In the genomic region with DNA sequence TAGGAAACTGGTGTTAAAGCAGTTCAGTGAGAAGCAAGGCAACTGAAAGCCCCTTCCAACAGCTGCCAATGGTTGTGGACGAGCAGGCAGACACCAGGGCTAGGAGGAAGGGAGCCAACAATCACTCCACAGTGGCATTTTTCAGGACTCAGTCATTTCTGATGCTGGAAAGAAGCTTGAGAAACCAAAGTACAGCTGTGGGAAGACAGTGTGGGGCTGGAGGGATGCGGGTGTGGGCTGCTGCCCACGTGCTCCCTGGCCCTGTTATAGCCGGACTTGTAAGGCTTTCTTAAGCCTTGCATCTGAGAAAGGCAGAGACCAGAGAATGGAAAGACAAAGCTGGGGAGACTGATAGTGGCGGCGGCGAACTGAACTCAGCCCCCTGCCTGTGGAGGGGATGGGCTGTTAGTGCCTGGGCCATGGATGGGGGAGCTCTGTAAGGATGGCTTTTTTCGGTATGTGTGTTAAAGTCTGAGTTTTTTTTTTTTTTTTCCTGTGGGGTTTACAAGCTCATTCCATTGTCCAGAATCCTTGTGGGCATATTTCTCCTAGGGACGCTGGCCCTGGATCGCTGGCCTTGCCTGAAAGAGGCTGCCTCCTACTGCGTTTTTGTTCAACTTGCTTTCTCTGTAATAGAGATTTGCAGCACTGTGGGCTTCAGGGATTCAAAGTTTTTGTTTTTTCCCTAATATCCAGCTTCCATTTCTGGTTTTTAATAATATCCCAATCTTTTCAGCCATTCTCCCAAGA, we compare ENCODE assay signal across 9 cellular contexts.
DNase-seq lines count a peak whose midpoint lies in the region; ATAC-seq, FAIRE-seq and TF ChIP-seq lines count a peak whose summit lies in the region.
"Had no signal": no experiment of that assay in that cellular context is flagged by ENCODE, and none has a peak within 500 bp of the region (broad histone marks: within the 10 kb centered on the region; RNA-seq: fewer than 3 reads in every experiment).

No MANE protein-coding gene starts in this region.

- H3K4me2 ChIP-seq in BLaER1: peak overlapping the region; percentile 52

- H3K9me3 Mint-ChIP-seq in neural crest cell: no peaks in the 10 kb centered on the region

- TF ChIP-seq CTCF in fibroblast of mammary gland (conservative IDR thresholded peaks at IDR 0.05; ENCODE audit: control insufficient read depth, insufficient read depth, low read depth, low read length): no peak
- no peak for TF ChIP-seq CTCF in neural crest cell (conservative IDR thresholded peaks at IDR 0.05)
- no peak for TF ChIP-seq CTCF in uterus (IDR thresholded peaks at IDR 0.05)

- peaks cover under 1% of the 10 kb centered on the region for H3K36me3 Mint-ChIP-seq in neural crest cell (ENCODE audit: low read depth)

- DNase-seq in RCC 7860 (ENCODE audit: low spot score): peak; percentile 40
- DNase-seq in fibroblast of mammary gland (ENCODE audit: low read depth): peak; percentile 94
- peak; percentile 22 for DNase-seq in neural crest cell (ENCODE audit: low read depth, low spot score)
- no peak for DNase-seq in UCSD-AML1 (lab: John Stamatoyannopoulos, UW; ENCODE audit: unreplicated experiment)
- no peak for DNase-seq in uterus
- no peak for DNase-seq in left lobe of liver (ENCODE audit: low spot score)
- DNase-seq: stimulated activated naive CD4-positive, alpha-beta T cell treated with Interleukin-2 at 50 U/mL for 16 hours had no signal

- peaks cover 98% of the 10 kb centered on the region for H4K20me1 ChIP-seq in BLaER1

- H3K9me3 ChIP-seq in BLaER1: no peaks in the 10 kb centered on the region
- no peaks in the 10 kb centered on the region for H3K9me3 ChIP-seq in uterus

- H3K9ac ChIP-seq in BLaER1: no peak overlapping the region

- TF ChIP-seq POLR2A in uterus (IDR thresholded peaks at IDR 0.05): no peak

- peak overlapping the region; percentile 94 for H3K27ac Mint-ChIP-seq in neural crest cell (ENCODE audit: unreplicated experiment)

- H3K27me3 Mint-ChIP-seq in neural crest cell (ENCODE audit: low read depth): no peaks in the 10 kb centered on the region

- no peaks in the 10 kb centered on the region for H3K27me3 ChIP-seq in BLaER1
- no peaks in the 10 kb centered on the region for H3K27me3 ChIP-seq in uterus

- H3K36me3 ChIP-seq in BLaER1 (peaks cover 11% of the 10 kb centered on the region; the same call in 1 of the 2 replicates), uterus (no peaks in the 10 kb centered on the region)

- peak overlapping the region; percentile 54 for H3K4me3 Mint-ChIP-seq in neural crest cell

- ATAC-seq in left lobe of liver: no peak
- no peak for ATAC-seq in GM18861 (IDR thresholded peaks at IDR 0.05; ENCODE audit: unreplicated experiment)

- peaks cover 44% of the 10 kb centered on the region for H3K4me1 Mint-ChIP-seq in neural crest cell

- intact Hi-C loops in uterus (cut with DNase I; ENCODE audit: low total_unique reads): no loop called here

- FAIRE-seq in RCC 7860 (lab: Jason Lieb, UNC): no peak

- H3K4me3 ChIP-seq in BLaER1: no peak overlapping the region
- H3K4me3 ChIP-seq in fibroblast of mammary gland (ENCODE audit: control insufficient read depth, low read depth, low read length): no peak overlapping the region
- no peak overlapping the region for H3K4me3 ChIP-seq in uterus

- H3K4me1 ChIP-seq in BLaER1: peaks cover 31% of the 10 kb centered on the region
- H3K4me1 ChIP-seq in uterus: no peaks in the 10 kb centered on the region

- H3K27ac ChIP-seq in BLaER1 (no peak overlapping the region), uterus (no peak overlapping the region)

Comparison
In these comparisons a context has a peak if more than half of its experiments do, and no peak if none do; other contexts are left out.
1. DNase-seq: peak in RCC 7860 (single experiment), fibroblast of mammary gland (single experiment) and neural crest cell (single experiment); none in UCSD-AML1 (single experiment), uterus (0 of 2) and left lobe of liver (single experiment).